Comparison of ENCODE assay signal across 36 cellular contexts in genomic region chr10:132828681-132829080, GRCh38. TPM values are rescaled to one million over a fixed set of nuclear protein-coding genes. Genes with fewer than 3 reads are reported as not detected.
"Had no signal": no experiment of that assay in that cellular context is flagged by ENCODE, and none has a peak within 500 bp of the region (broad histone marks: within the 10 kb centered on the region; RNA-seq: fewer than 3 reads in every experiment).

No MANE protein-coding gene starts in this region.

- H3K27ac ChIP-seq: coronary artery, esophagus muscularis mucosa, foreskin keratinocyte, gastroesophageal sphincter, heart right ventricle, neutrophil, parathyroid adenoma, right lobe of liver, stomach, thyroid gland had no signal

- H2AFZ ChIP-seq: parathyroid adenoma had no signal

- ATAC-seq: foreskin keratinocyte; gastroesophageal sphincter; heart right ventricle; left colon; left ventricle myocardium superior; mucosa of descending colon; natural killer cell treated with Interleukin-12 subunit alpha and Interleukin-12 subunit beta and Interleukin-15 and Interleukin-18, amount 100 ng/mL, for 72 hours; stimulated activated effector memory CD8-positive, alpha-beta T cell treated with anti-CD3 and anti-CD28 coated beads, Interleukin-12 subunit alpha, Interleukin-12 subunit beta, amount 100 ng/mL, for 72 hours had no signal

- H3K27me3 Mint-ChIP-seq: memory B cell had no signal

- H3K9me3 Mint-ChIP-seq: immature natural killer cell; memory B cell; natural killer cell treated with Interleukin-12 subunit alpha and Interleukin-12 subunit beta and Interleukin-15 and Interleukin-18, amount 100 ng/mL, for 72 hours; neural crest cell; stimulated activated effector memory CD8-positive, alpha-beta T cell treated with anti-CD3 and anti-CD28 coated beads, Interleukin-12 subunit alpha, Interleukin-12 subunit beta, amount 100 ng/mL, for 72 hours; type B pancreatic cell had no signal

- H3K36me3 Mint-ChIP-seq: immature natural killer cell; memory B cell; naive B cell; natural killer cell treated with Interleukin-12 subunit alpha and Interleukin-12 subunit beta and Interleukin-15 and Interleukin-18, amount 100 ng/mL, for 72 hours; stimulated activated effector memory CD8-positive, alpha-beta T cell treated with anti-CD3 and anti-CD28 coated beads, Interleukin-12 subunit alpha, Interleukin-12 subunit beta, amount 100 ng/mL, for 72 hours had no signal

- H3K27ac Mint-ChIP-seq: immature natural killer cell; memory B cell; mesothelial cell of epicardium; natural killer cell treated with Interleukin-12 subunit alpha and Interleukin-12 subunit beta and Interleukin-15 and Interleukin-18, amount 100 ng/mL, for 72 hours; type B pancreatic cell had no signal

- FAIRE-seq: endothelial cell of umbilical vein had no signal

- DNase-seq: dermis blood vessel endothelial cell; effector memory CD4-positive, alpha-beta T cell; foreskin keratinocyte; heart right ventricle; hippocampal formation; immature natural killer cell; kidney glomerular epithelial cell; left ventricle myocardium superior; naive B cell; right lobe of liver; stimulated activated CD4-positive, alpha-beta T cell treated with anti-CD3 and anti-CD28 coated beads, Interleukin-2, amount 100 ng/mL, for 24 hours; stimulated activated CD4-positive, alpha-beta T cell treated with anti-CD3 and anti-CD28 coated beads, Interleukin-4, amount 100 ng/mL, for 24 hours; stimulated activated naive CD4-positive, alpha-beta T cell treated with Interleukin-2 at 50 U/mL for 16 hours; stomach; thyroid gland had no signal

- H3K27me3 ChIP-seq: foreskin keratinocyte, right lobe of liver, thyroid gland had no signal

- H3K4me2 ChIP-seq: smooth muscle cell had no signal

- H3K36me3 ChIP-seq: esophagus muscularis mucosa, gastroesophageal sphincter, heart right ventricle, neutrophil, right lobe of liver, stomach, thyroid gland had no signal

- H3K9ac ChIP-seq: parathyroid adenoma had no signal

- H3K4me3 Mint-ChIP-seq: immature natural killer cell; memory B cell; mesothelial cell of epicardium; naive B cell; natural killer cell treated with Interleukin-12 subunit alpha and Interleukin-12 subunit beta and Interleukin-15 and Interleukin-18, amount 100 ng/mL, for 72 hours; neural crest cell; stimulated activated effector memory CD8-positive, alpha-beta T cell treated with anti-CD3 and anti-CD28 coated beads, Interleukin-12 subunit alpha, Interleukin-12 subunit beta, amount 100 ng/mL, for 72 hours had no signal

- H3K79me2 ChIP-seq: parathyroid adenoma had no signal

- H3K9me3 ChIP-seq: esophagus muscularis mucosa, gastroesophageal sphincter, heart right ventricle, mucosa of descending colon, neutrophil, right lobe of liver, thyroid gland had no signal

- H3K4me3 ChIP-seq: coronary artery, esophagus muscularis mucosa, gastroesophageal sphincter, heart right ventricle, lung, mucosa of descending colon, right lobe of liver, smooth muscle cell, stomach, thyroid gland had no signal

- H3K4me1 ChIP-seq: esophagus muscularis mucosa, foreskin keratinocyte, gastroesophageal sphincter, heart right ventricle, parathyroid adenoma, right lobe of liver, stomach, thyroid gland had no signal

- H3K4me1 Mint-ChIP-seq: immature natural killer cell; memory B cell; mesothelial cell of epicardium; naive B cell; neural crest cell; stimulated activated effector memory CD8-positive, alpha-beta T cell treated with anti-CD3 and anti-CD28 coated beads, Interleukin-12 subunit alpha, Interleukin-12 subunit beta, amount 100 ng/mL, for 72 hours had no signal

RNA-seq across cellular contexts. Expression of gene NKX6-2, which starts 42.7 kb away (rescaled TPM):
- total RNA-seq: dermis blood vessel endothelial cell; endothelial cell of umbilical vein; esophagus muscularis mucosa; fibroblast of lung; foreskin keratinocyte; gastroesophageal sphincter; heart right ventricle; left colon; left ventricle myocardium superior; lung; mesothelial cell of epicardium; mucosa of descending colon; natural killer cell treated with Interleukin-12 subunit alpha and Interleukin-12 subunit beta and Interleukin-15 and Interleukin-18, amount 100 ng/mL, for 72 hours; neural crest cell; omental fat pad; right lobe of liver; smooth muscle cell; subcutaneous adipose tissue; temporal lobe; thyroid gland; urinary bladder had no signal
- polyA plus RNA-seq: endothelial cell of umbilical vein, fibroblast of lung, foreskin keratinocyte, immature natural killer cell had no signal
